Comparison of ENCODE assay signal across 9 cellular contexts in genomic region chr3:195774917-195775316, GRCh38. TPM values are rescaled to one million over a fixed set of nuclear protein-coding genes. Genes with fewer than 3 reads are reported as not detected.
DNase-seq lines count a peak whose midpoint lies in the region; ATAC-seq, FAIRE-seq and TF ChIP-seq lines count a peak whose summit lies in the region.
"Had no signal": no experiment of that assay in that cellular context is flagged by ENCODE, and none has a peak within 500 bp of the region (broad histone marks: within the 10 kb centered on the region; RNA-seq: fewer than 3 reads in every experiment).

No MANE protein-coding gene starts in this region.

- H3K36me3 ChIP-seq in heart left ventricle (no peaks in the 10 kb centered on the region), spleen (no peaks in the 10 kb centered on the region)

- H3K27me3 ChIP-seq in heart left ventricle (no peaks in the 10 kb centered on the region), spleen (replicated peaks in 1 of 7) (no peaks in the 10 kb centered on the region)

- intact Hi-C loops in heart left ventricle (cut with DNase I) (no loop called here), spleen (cut with DNase I; ENCODE audit: low total_unique reads) (no loop called here)

- H3K9me3 ChIP-seq in heart left ventricle = no peaks in the 10 kb centered on the region
- H3K9me3 ChIP-seq in spleen = no peaks in the 10 kb centered on the region

- DNase-seq in D721Med (ENCODE audit: insufficient read length, low spot score) (peak; percentile 63), HK-2 (ENCODE audit: unreplicated experiment) (peak; percentile 34), SKM-1 (lab: John Stamatoyannopoulos, UW; ENCODE audit: unreplicated experiment) (peak; percentile 22), heart left ventricle (peak in 3 of 5 donors; percentile 38 to 55 (median 55)), spleen (peak; percentile 49), NCI-H2029 (lab: John Stamatoyannopoulos, UW) (no peak)

- TF ChIP-seq CTCF in D721Med (IDR thresholded peaks at IDR 0.05; ENCODE audit: insufficient read depth, missing control alignments) = peak; percentile 75
- TF ChIP-seq CTCF in heart left ventricle (IDR thresholded peaks at IDR 0.05) = peak in 11 of 12 donors; percentile 22 to 58 (median 38)
- peak in 7 of 11 experiments; percentile 31 to 62 (median 42) for TF ChIP-seq CTCF in spleen (IDR thresholded peaks at IDR 0.05 in 8 of 11, conservative IDR thresholded peaks at IDR 0.05 in 3 of 11)

- no peak for FAIRE-seq in D721Med (lab: Jason Lieb, UNC)
- FAIRE-seq: islet of Langerhans had no signal

- H3K4me3 ChIP-seq in heart left ventricle = no peak overlapping the region
- H3K4me3 ChIP-seq in spleen = no peak overlapping the region

- no peak for TF ChIP-seq POLR2A in heart left ventricle (IDR thresholded peaks at IDR 0.05)
- TF ChIP-seq POLR2A in spleen (IDR thresholded peaks at IDR 0.05) = no peak

- H3K27ac ChIP-seq in heart left ventricle = no peak overlapping the region
- no peak overlapping the region for H3K27ac ChIP-seq in spleen

- WGBS in heart left ventricle, 4 donors = 30 to 49% (median 33%) methylated on average over 13 of the region's 13 CpGs
- 32 to 39% (median 35%) methylated on average over 13 of the region's 13 CpGs for WGBS in spleen, 5 donors

- ATAC-seq in heart left ventricle (peak in 2 of 4 donors; percentile 45 to 50), HG03135 (IDR thresholded peaks at IDR 0.05; ENCODE audit: unreplicated experiment) (no peak), HG02588 (IDR thresholded peaks at IDR 0.05; ENCODE audit: unreplicated experiment) (no peak)

- H3K4me1 ChIP-seq in heart left ventricle (no peaks in the 10 kb centered on the region), spleen (no peaks in the 10 kb centered on the region)

RNA-seq across cellular contexts. Expression of gene MUC4, which starts 36.8 kb away (rescaled TPM):
- total RNA-seq in heart left ventricle (under 1 TPM in 2 of 9 donors, not detected in 7; 0.02 to 0.17 TPM), spleen (not detected)
- polyA plus RNA-seq in heart left ventricle (under 1 TPM in 1 of 2 donors, not detected in 1; 0.03 TPM), spleen (under 1 TPM in 2 of 3 donors, not detected in 1; 0.02 to 0.03 TPM)

RNA-seq across cellular contexts. Expression of gene MUC20, which starts 54.1 kb away (rescaled TPM):
- total RNA-seq in heart left ventricle = 1 to 10 TPM in 7 of 9 donors, under 1 TPM in 2; 0.21 to 8.4 (median 3.2) TPM
- 1 to 10 TPM in 1 of 2 donors, under 1 TPM in 1; 0.53 to 3.2 TPM for polyA plus RNA-seq in heart left ventricle
- 10 to 100 TPM in 1 of 7 donors, 1 to 10 TPM in 6; 1.8 to 13.6 (median 3.2) TPM for total RNA-seq in spleen
- 1 to 10 TPM in 2 of 3 donors, under 1 TPM in 1; 0.38 to 5.4 (median 3.3) TPM for polyA plus RNA-seq in spleen
